ENCODE assay signal across 1 cellular context in the genomic region with DNA sequence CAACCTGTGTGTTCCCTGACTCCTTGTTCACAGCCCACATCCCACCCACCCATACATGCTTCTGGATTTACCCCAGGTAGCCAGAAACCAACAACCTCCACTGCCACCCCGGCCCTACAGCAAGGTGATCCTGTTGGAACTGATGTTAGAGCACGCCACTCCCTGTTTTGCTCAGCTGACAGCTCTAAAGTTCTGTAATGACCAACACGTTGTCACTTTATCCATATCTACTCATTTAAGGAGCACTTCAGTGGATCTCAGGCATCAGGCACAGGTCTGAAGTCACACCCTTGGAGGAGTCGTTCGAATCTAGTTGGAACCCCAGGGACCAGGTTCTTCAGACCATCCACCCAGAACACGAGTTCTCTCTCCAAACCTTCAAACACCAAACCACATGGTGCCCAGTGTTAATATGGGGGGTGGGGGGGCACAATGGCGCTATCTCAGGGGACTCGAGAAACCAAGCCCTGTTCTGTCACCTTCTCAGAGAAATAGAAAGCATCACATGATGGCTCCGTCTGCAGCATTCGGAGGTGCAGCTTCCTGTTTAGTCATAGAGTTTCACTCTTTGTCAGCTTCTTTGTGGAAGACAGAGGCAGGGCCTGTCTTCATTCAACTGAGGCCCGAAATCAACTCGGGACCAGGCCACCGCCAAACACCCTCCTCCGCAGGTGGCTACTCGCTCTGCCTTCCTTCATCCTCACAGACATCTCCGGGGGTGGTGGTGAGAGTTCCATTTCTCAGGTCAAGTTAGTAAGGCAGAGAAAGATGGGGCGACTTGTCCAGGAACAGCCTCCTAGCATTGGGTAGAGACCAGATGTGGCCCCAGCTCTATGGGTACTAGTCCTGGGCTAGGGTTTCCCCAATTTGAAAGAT.
TF ChIP-seq lines count a peak whose summit lies in the region.

No MANE protein-coding gene starts in this region.

TF ChIP-seq in SK-N-SH treated with all-trans-retinoic acid at 6 μM for 48 hours, 23 proteins besides CTCF, POLR2A, EP300 and RAD21 (continued from another document):
- TF ChIP-seq CREB5 (CRISPR knock-in tag; IDR thresholded peaks at IDR 0.05; ENCODE audit: low read depth), result no peak
- TF ChIP-seq ZC3H10 (CRISPR knock-in tag; IDR thresholded peaks at IDR 0.05), result no peak
- no peak for TF ChIP-seq GLIS3 (CRISPR knock-in tag; IDR thresholded peaks at IDR 0.05)
- TF ChIP-seq OSR1 (CRISPR knock-in tag; IDR thresholded peaks at IDR 0.05), result no peak
- no peak for TF ChIP-seq ARNTL (CRISPR knock-in tag; IDR thresholded peaks at IDR 0.05; ENCODE audit: borderline replicate concordance, low read depth)
